ENCODE assay signal across 37 cellular contexts in genomic region chr14:90922141-90922540, GRCh38.
DNase-seq lines count a peak whose midpoint lies in the region; ATAC-seq, FAIRE-seq and TF ChIP-seq lines count a peak whose summit lies in the region.
"Had no signal": no experiment of that assay in that cellular context is flagged by ENCODE, and none has a peak within 500 bp of the region (broad histone marks: within the 10 kb centered on the region; RNA-seq: fewer than 3 reads in every experiment).

No MANE protein-coding gene starts in this region.

- TF ChIP-seq CTCF in PC-3 (conservative IDR thresholded peaks at IDR 0.05; ENCODE audit: low read depth, low read length) (no peak), astrocyte (IDR thresholded peaks at IDR 0.05; ENCODE audit: insufficient read depth, low read depth, low read length) (no peak), OCI-LY7 (conservative IDR thresholded peaks at IDR 0.05; ENCODE audit: low read length) (no peak)

- H3K4me3 ChIP-seq in PC-3 (ENCODE audit: low read length) (no peak overlapping the region), astrocyte (ENCODE audit: insufficient read depth, low read depth, low read length) (no peak overlapping the region), OCI-LY7 (ENCODE audit: low read depth, low read length, poor library complexity, severe bottlenecking) (no peak overlapping the region)
- H3K4me3 ChIP-seq: A549; BLaER1; BLaER1 treated with 17β-estradiol and CSF1 and Interleukin-3, amounts not matched to agents 10 nM and 100 nM had no signal

- H3K36me3 ChIP-seq in PC-3 (ENCODE audit: low read depth, low read length) (no peaks in the 10 kb centered on the region), astrocyte (ENCODE audit: insufficient read depth, low read length) (no peaks in the 10 kb centered on the region), OCI-LY7 (ENCODE audit: insufficient read depth, low read length) (no peaks in the 10 kb centered on the region)
- H3K36me3 ChIP-seq: BE2C, BLaER1 had no signal

- H2AFZ ChIP-seq in PC-3 (ENCODE audit: low read length) (no peak overlapping the region), astrocyte (ENCODE audit: low read depth, low read length) (no peak overlapping the region), OCI-LY7 (ENCODE audit: low read length) (no peak overlapping the region)

- no peak overlapping the region for H3K27ac ChIP-seq in PC-3 (ENCODE audit: low read length)
- no peak overlapping the region for H3K27ac ChIP-seq in astrocyte (ENCODE audit: low read depth, low read length)
- no peak overlapping the region for H3K27ac ChIP-seq in OCI-LY7 (ENCODE audit: low read depth, low read length, poor library complexity, severe bottlenecking)
- H3K27ac ChIP-seq: 22Rv1; A549; BLaER1; BLaER1 treated with 17β-estradiol and CSF1 and Interleukin-3, amounts not matched to agents 10 nM and 100 nM; C4-2B had no signal

- H3K79me2 ChIP-seq in PC-3 (ENCODE audit: low read length) (no peaks in the 10 kb centered on the region), astrocyte (ENCODE audit: insufficient read depth, low read length) (no peaks in the 10 kb centered on the region), OCI-LY7 (ENCODE audit: insufficient read depth, low read depth, low read length) (no peaks in the 10 kb centered on the region)

- BruUV-seq in PC-3 (replicated peaks; lab: Mats Ljungman, UMichigan) (no TSS peak), OCI-LY7 (replicated peaks; lab: Mats Ljungman, UMichigan) (no TSS peak)

- H4K20me1 ChIP-seq in PC-3 (ENCODE audit: low read length) (no peaks in the 10 kb centered on the region), astrocyte (ENCODE audit: insufficient read depth, low read length) (no peaks in the 10 kb centered on the region), OCI-LY7 (ENCODE audit: insufficient read depth, low read length) (no peaks in the 10 kb centered on the region)
- H4K20me1 ChIP-seq: BLaER1; BLaER1 treated with 17β-estradiol and CSF1 and Interleukin-3, amounts not matched to agents 10 nM and 100 nM had no signal

- H3K4me2 ChIP-seq in PC-3 (ENCODE audit: low read length) (no peak overlapping the region), astrocyte (ENCODE audit: low read length) (no peak overlapping the region), OCI-LY7 (ENCODE audit: low read length) (no peak overlapping the region)
- H3K4me2 ChIP-seq: A549; BLaER1; BLaER1 treated with 17β-estradiol and CSF1 and Interleukin-3, amounts not matched to agents 10 nM and 100 nM had no signal

- H3K27ac Mint-ChIP-seq in astrocyte (ENCODE audit: unreplicated experiment): peak overlapping the region; percentile 44
- no peak overlapping the region for H3K27ac Mint-ChIP-seq in stimulated activated naive CD8-positive, alpha-beta T cell treated with anti-CD3 and anti-CD28 coated beads, Interleukin-15, amount 100 ng/mL, for 72 hours
- H3K27ac Mint-ChIP-seq: B cell; CD14-positive monocyte; CD4-positive, alpha-beta memory T cell; CD4-positive, alpha-beta T cell; CD8-positive, alpha-beta T cell had no signal

- no peaks in the 10 kb centered on the region for H3K27me3 Mint-ChIP-seq in astrocyte (ENCODE audit: low read depth, unreplicated experiment)
- no peaks in the 10 kb centered on the region for H3K27me3 Mint-ChIP-seq in stimulated activated naive CD8-positive, alpha-beta T cell treated with anti-CD3 and anti-CD28 coated beads, Interleukin-15, amount 100 ng/mL, for 72 hours
- H3K27me3 Mint-ChIP-seq: B cell; CD4-positive, alpha-beta memory T cell; CD4-positive, alpha-beta T cell; CD4-positive, CD25-positive, alpha-beta regulatory T cell; CD8-positive, alpha-beta memory T cell had no signal

- no peaks in the 10 kb centered on the region for H3K9me3 ChIP-seq in PC-3 (ENCODE audit: low read length)
- H3K9me3 ChIP-seq in astrocyte (ENCODE audit: insufficient read depth, low read depth, low read length): no peaks in the 10 kb centered on the region
- no peaks in the 10 kb centered on the region for H3K9me3 ChIP-seq in OCI-LY7 (ENCODE audit: low read length)
- H3K9me3 ChIP-seq: A549, BE2C, Caco-2 had no signal

- POLR2A ChIA-PET in PC-3 (lab: Charles Lee; ENCODE audit: unreplicated experiment) (interaction anchor here (0.5 to 0.6 kb wide), 2 partner anchors 137 to 216 kb away, joined by 4 to 10 read pairs; no protein-coding TSS in a partner anchor), OCI-LY7 (lab: Charles Lee) (interaction anchor here (0.5 to 0.6 kb wide), 2 partner anchors 60 to 295 kb away, joined by 3 read pairs; no protein-coding TSS in a partner anchor)

- no peaks in the 10 kb centered on the region for H3K9me2 ChIP-seq in PC-3 (replicated peaks; ENCODE audit: low read length)
- no peaks in the 10 kb centered on the region for H3K9me2 ChIP-seq in OCI-LY7 (ENCODE audit: insufficient read depth, low read length)

- H3K4me1 ChIP-seq in PC-3 (ENCODE audit: insufficient read depth, low read length): peaks cover 6% of the 10 kb centered on the region
- H3K4me1 ChIP-seq in astrocyte (ENCODE audit: insufficient read depth, low read length): no peaks in the 10 kb centered on the region
- no peaks in the 10 kb centered on the region for H3K4me1 ChIP-seq in OCI-LY7 (ENCODE audit: insufficient read depth, low read length, poor library complexity, severe bottlenecking)
- H3K4me1 ChIP-seq: A549; BE2C; BLaER1; BLaER1 treated with 17β-estradiol and CSF1 and Interleukin-3, amounts not matched to agents 10 nM and 100 nM; Caco-2 had no signal

- H3K9me3 Mint-ChIP-seq in astrocyte (ENCODE audit: unreplicated experiment): no peaks in the 10 kb centered on the region
- H3K9me3 Mint-ChIP-seq in stimulated activated naive CD8-positive, alpha-beta T cell treated with anti-CD3 and anti-CD28 coated beads, Interleukin-15, amount 100 ng/mL, for 72 hours: no peaks in the 10 kb centered on the region
- H3K9me3 Mint-ChIP-seq: CD4-positive, alpha-beta memory T cell; CD4-positive, alpha-beta T cell; CD4-positive, CD25-positive, alpha-beta regulatory T cell; CD8-positive, alpha-beta memory T cell; CD8-positive, alpha-beta T cell had no signal

- H3F3A ChIP-seq in PC-3 (ENCODE audit: low read length, unreplicated experiment): no peaks in the 10 kb centered on the region

- no peak for FAIRE-seq in astrocyte (lab: Jason Lieb, UNC)
- FAIRE-seq: A204.1, A549, D721Med had no signal

- CTCF ChIA-PET in PC-3 (lab: Charles Lee) (no interaction called here), OCI-LY7 (lab: Charles Lee; ENCODE audit: unreplicated experiment) (no interaction called here)

- ATAC-seq in PC-3: peak; percentile 62
- no peak for ATAC-seq in stimulated activated naive CD8-positive, alpha-beta T cell treated with anti-CD3 and anti-CD28 coated beads, Interleukin-15, amount 100 ng/mL, for 72 hours
- ATAC-seq: A549; CD8-positive, alpha-beta T cell had no signal

- H3K27me3 ChIP-seq in PC-3 (ENCODE audit: low read length): no peaks in the 10 kb centered on the region
- H3K27me3 ChIP-seq in astrocyte (ENCODE audit: insufficient read depth, low read length): no peaks in the 10 kb centered on the region
- H3K27me3 ChIP-seq: BE2C; BLaER1; BLaER1 treated with 17β-estradiol and CSF1 and Interleukin-3, amounts not matched to agents 10 nM and 100 nM had no signal

- H3K36me3 Mint-ChIP-seq in astrocyte (ENCODE audit: low read depth, unreplicated experiment): no peaks in the 10 kb centered on the region

- no peak overlapping the region for H3K9ac ChIP-seq in PC-3 (ENCODE audit: low read length)
- no peak overlapping the region for H3K9ac ChIP-seq in astrocyte (ENCODE audit: low read length)
- H3K9ac ChIP-seq: BLaER1; BLaER1 treated with 17β-estradiol and CSF1 and Interleukin-3, amounts not matched to agents 10 nM and 100 nM had no signal

- intact Hi-C loops in PC-3 (cut with micrococcal nuclease) (no loop called here), OCI-LY7 (cut with micrococcal nuclease; ENCODE audit: unreplicated experiment) (no loop called here)

- DNase-seq in PC-3 (peak; percentile 50), astrocyte (ENCODE audit: low read depth) (no peak), kidney tubule cell (ENCODE audit: low spot score) (peak; percentile 11), renal cortical epithelial cell (ENCODE audit: low read depth) (peak; percentile 3), OCI-LY7 (ENCODE audit: low spot score) (no peak), HT-29 (ENCODE audit: low spot score) (no peak)
- DNase-seq in stimulated activated naive CD8-positive, alpha-beta T cell treated with anti-CD3 and anti-CD28 coated beads, Interleukin-15, amount 100 ng/mL, for 72 hours: no peak
- DNase-seq in stimulated activated CD8-positive, alpha-beta memory T cell treated with anti-CD3 and anti-CD28 coated beads, Interleukin-4, amount 100 ng/mL, for 48 hours: no peak
- DNase-seq: 8988T; ACHN; AML-193; BE2C; C1 segment of cervical spinal cord; Caco-2; Calu3; CD4-positive, alpha-beta memory T cell; CD4-positive, alpha-beta T cell; CD4-positive, CD25-positive, alpha-beta regulatory T cell; CD8-positive, alpha-beta memory T cell; CD8-positive, alpha-beta T cell; COR-L47; DMS 273 treated with DMSO at 0.1 percent for 48 hours; DMS153; DMS53; DMS79; DMS79 treated with DMSO at 0.1 percent for 48 hours; DND-41; EL had no signal

- no peaks in the 10 kb centered on the region for H3K4me1 Mint-ChIP-seq in astrocyte (ENCODE audit: low read depth, unreplicated experiment)
- no peaks in the 10 kb centered on the region for H3K4me1 Mint-ChIP-seq in stimulated activated naive CD8-positive, alpha-beta T cell treated with anti-CD3 and anti-CD28 coated beads, Interleukin-15, amount 100 ng/mL, for 72 hours
- H3K4me1 Mint-ChIP-seq: B cell; CD14-positive monocyte; CD8-positive, alpha-beta memory T cell had no signal

- no peak overlapping the region for H3K4me3 Mint-ChIP-seq in astrocyte (ENCODE audit: unreplicated experiment)
- no peak overlapping the region for H3K4me3 Mint-ChIP-seq in stimulated activated naive CD8-positive, alpha-beta T cell treated with anti-CD3 and anti-CD28 coated beads, Interleukin-15, amount 100 ng/mL, for 72 hours
- H3K4me3 Mint-ChIP-seq: B cell; CD14-positive monocyte; CD4-positive, alpha-beta memory T cell; CD4-positive, alpha-beta T cell; CD4-positive, CD25-positive, alpha-beta regulatory T cell; CD8-positive, alpha-beta memory T cell; CD8-positive, alpha-beta T cell had no signal

Comparison
In these comparisons a context has a peak if more than half of its experiments do, and no peak if none do; other contexts are left out.
1. DNase-seq: peak in PC-3 (single experiment), kidney tubule cell (single experiment) and renal cortical epithelial cell (single experiment); none in astrocyte (single experiment), OCI-LY7 (single experiment), stimulated activated naive CD8-positive, alpha-beta T cell treated with anti-CD3 and anti-CD28 coated beads, Interleukin-15, amount 100 ng/mL, for 72 hours (0 of 2), HT-29 (single experiment) and stimulated activated CD8-positive, alpha-beta memory T cell treated with anti-CD3 and anti-CD28 coated beads, Interleukin-4, amount 100 ng/mL, for 48 hours (single experiment).